Comparison of ENCODE assay signal across 13 cellular contexts in the genomic region with DNA sequence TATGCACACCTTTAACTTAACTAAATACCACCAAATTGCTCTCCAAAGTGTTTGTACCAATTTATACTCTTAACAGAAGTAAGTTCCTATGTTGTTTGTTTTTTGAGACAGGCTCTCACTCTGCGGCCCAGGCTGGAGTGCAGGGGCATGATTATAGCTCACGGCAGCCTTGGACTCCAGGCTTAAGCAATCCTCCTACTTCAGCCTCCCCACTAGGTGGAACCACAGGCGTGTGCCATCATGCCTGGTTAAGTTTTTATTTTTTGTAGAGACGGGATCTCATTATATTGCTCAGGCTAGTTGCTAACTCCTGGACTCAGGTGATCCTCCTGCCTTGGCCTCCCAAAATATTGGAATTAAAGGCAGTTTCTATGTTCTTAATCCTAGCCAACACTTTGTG. TPM values are rescaled to one million over a fixed set of nuclear protein-coding genes. Genes with fewer than 3 reads are reported as not detected.
A peak's percentile ranks its signal among the peaks of the same experiment; 100 is the strongest.
DNase-seq lines count a peak whose midpoint lies in the region; ATAC-seq and TF ChIP-seq lines count a peak whose summit lies in the region.
"Had no signal": no experiment of that assay in that cellular context is flagged by ENCODE, and none has a peak within 500 bp of the region (broad histone marks: within the 10 kb centered on the region; RNA-seq: fewer than 3 reads in every experiment).

No MANE protein-coding gene starts in this region.

- no peak overlapping the region for H3K4me3 ChIP-seq in A673 (ENCODE audit: low read depth, low read length, poor library complexity, severe bottlenecking)
- no peak overlapping the region for H3K4me3 ChIP-seq in esophagus muscularis mucosa
- H3K4me3 ChIP-seq: colonic mucosa had no signal

- no peak for TF ChIP-seq EP300 in esophagus muscularis mucosa (IDR thresholded peaks at IDR 0.05)

- no peaks in the 10 kb centered on the region for H3K36me3 ChIP-seq in A673 (ENCODE audit: insufficient read depth, low read length, poor library complexity, severe bottlenecking)
- no peaks in the 10 kb centered on the region for H3K36me3 ChIP-seq in esophagus muscularis mucosa
- H3K36me3 ChIP-seq: colonic mucosa, neutrophil, WERI-Rb-1 had no signal

- no peak for ATAC-seq in HG03460 (IDR thresholded peaks at IDR 0.05; ENCODE audit: unreplicated experiment)

- H3K4me1 ChIP-seq in A673 (ENCODE audit: insufficient read depth, low read length, poor library complexity, severe bottlenecking), result peaks cover 24% of the 10 kb centered on the region
- H3K4me1 ChIP-seq in esophagus muscularis mucosa, result peaks cover 25 to 51% (median 48%) of the 10 kb centered on the region in 4 donors
- H3K4me1 ChIP-seq: colonic mucosa had no signal

- POLR2A ChIA-PET in A673 (lab: Charles Lee; ENCODE audit: low non-redundant PET), result no interaction called here
- POLR2A ChIA-PET in GM10248 (lab: Yijun Ruan, JAX), result no interaction called here

- no peak overlapping the region for H3K27ac ChIP-seq in A673 (ENCODE audit: low read depth, low read length, poor library complexity, severe bottlenecking)
- H3K27ac ChIP-seq in esophagus muscularis mucosa (replicated peaks in 1 of 4), result peak overlapping the region; percentile 75 to 81 (median 78)
- H3K27ac ChIP-seq: colonic mucosa, KMS-11, neutrophil, WERI-Rb-1 had no signal

- CTCF ChIA-PET in A673 (lab: Charles Lee), result no interaction called here
- CTCF ChIA-PET in GM10248 (lab: Yijun Ruan, JAX), result interaction anchor here (0.8 to 3.8 kb wide), 14 partner anchors 9 to 215 kb away, joined by 3 to 23 read pairs (median 4); no protein-coding TSS in a partner anchor

- 0 out of 2 replicates have a peak, but pooled peaks have one; percentile 22 for TF ChIP-seq CTCF in A673 (conservative IDR thresholded peaks at IDR 0.05; ENCODE audit: low read depth, low read length)
- peak; percentile 13 for TF ChIP-seq CTCF in GM10248 (IDR thresholded peaks at IDR 0.05; ENCODE audit: control extremely low read depth, extremely low read depth, low read depth, missing control alignments)
- peak in 1 of 3 experiments; percentile 30 for TF ChIP-seq CTCF in esophagus muscularis mucosa (IDR thresholded peaks at IDR 0.05)

- intact Hi-C loops in A673 (cut with micrococcal nuclease; ENCODE audit: unreplicated experiment) (no loop called here), esophagus muscularis mucosa (cut with DNase I) (no loop called here)

- WGBS in esophagus muscularis mucosa, result 97% methylated on average over 4 of the region's 4 CpGs

- H3K27me3 ChIP-seq in A673 (replicated peaks; ENCODE audit: insufficient read depth, low read depth, low read length, poor library complexity), result no peaks in the 10 kb centered on the region
- H3K27me3 ChIP-seq in esophagus muscularis mucosa, result no peaks in the 10 kb centered on the region
- H3K27me3 ChIP-seq: colonic mucosa, neutrophil had no signal

- BruUV-seq in A673 (replicated peaks; lab: Mats Ljungman, UMichigan), result no TSS peak

- no peak for DNase-seq in A673 (ENCODE audit: low spot score)
- no peak for DNase-seq in GM10248 (ENCODE audit: extremely low spot score)
- peak; percentile 32 for DNase-seq in OCI-M1 (lab: John Stamatoyannopoulos, UW)
- DNase-seq in esophagus muscularis mucosa (ENCODE audit: extremely low spot score), result no peak
- DNase-seq in cerebellum (ENCODE audit: low spot score), result no peak
- DNase-seq in MV-4-11 (lab: John Stamatoyannopoulos, UW), result no peak
- DNase-seq in NCI-H128 (lab: John Stamatoyannopoulos, UW; ENCODE audit: unreplicated experiment), result no peak
- DNase-seq: colonic mucosa, SIG-M5, WERI-Rb-1 had no signal

- TF ChIP-seq POLR2A in esophagus muscularis mucosa (IDR thresholded peaks at IDR 0.05; ENCODE audit: low read depth), result no peak

- no peaks in the 10 kb centered on the region for H3K9me3 ChIP-seq in A673 (ENCODE audit: low read depth, low read length, poor library complexity, severe bottlenecking)
- no peaks in the 10 kb centered on the region for H3K9me3 ChIP-seq in esophagus muscularis mucosa
- H3K9me3 ChIP-seq: colonic mucosa, neutrophil had no signal

RNA-seq across cellular contexts. Expression of a gene that starts 13.1 kb away (rescaled TPM):
- total RNA-seq in A673 (2021) (29.8 and 32.6 TPM in 2 replicates), esophagus muscularis mucosa (10 to 100 TPM; 59.8 to 88.5 (median 78.8) TPM), cerebellum (85.8 TPM)
